Comparison of ENCODE assay signal across 20 cellular contexts in genomic region chr16:1968146-1968953, GRCh38. TPM values are rescaled to one million over a fixed set of nuclear protein-coding genes. Genes with fewer than 3 reads are reported as not detected.
"Had no signal": no experiment of that assay in that cellular context is flagged by ENCODE, and none has a peak within 500 bp of the region (broad histone marks: within the 10 kb centered on the region; RNA-seq: fewer than 3 reads in every experiment).

No MANE protein-coding gene starts in this region.

- H3K9me3 Mint-ChIP-seq: brain; mesothelial cell of epicardium; natural killer cell treated with Interleukin-12 subunit alpha and Interleukin-12 subunit beta and Interleukin-15 and Interleukin-18, amount 100 ng/mL, for 72 hours had no signal

- ATAC-seq: heart left ventricle; left lobe of liver; natural killer cell treated with Interleukin-12 subunit alpha and Interleukin-12 subunit beta and Interleukin-15 and Interleukin-18, amount 100 ng/mL, for 72 hours; right cardiac atrium had no signal

- H3K27me3 Mint-ChIP-seq: natural killer cell treated with Interleukin-12 subunit alpha and Interleukin-12 subunit beta and Interleukin-15 and Interleukin-18, amount 100 ng/mL, for 72 hours had no signal

- DNase-seq: activated CD4-positive, alpha-beta T cell treated with anti-CD3 and anti-CD28 coated beads for 1 hour; activated CD4-positive, alpha-beta T cell treated with anti-CD3 and anti-CD28 coated beads, Interleukin-2, amount 50 U/mL, for 48 hours; activated naive CD4-positive, alpha-beta T cell; activated T-cell treated with anti-CD3 and anti-CD28 coated beads for 4 hours; cerebellar nuclear complex; effector CD4-positive, alpha-beta T cell; heart left ventricle; kidney; right cardiac atrium; stimulated activated CD4-positive, alpha-beta T cell treated with anti-CD3 and anti-CD28 coated beads, Interleukin-15, amount 100 ng/mL, for 24 hours; stimulated activated CD4-positive, alpha-beta T cell treated with anti-CD3 and anti-CD28 coated beads, Interleukin-4, amount 100 ng/mL, for 1 hour; stomach; WERI-Rb-1 had no signal

- H3K27ac Mint-ChIP-seq: brain, mesothelial cell of epicardium had no signal

RNA-seq across cellular contexts. Expression of gene RNF151, which starts 1.7 kb away (rescaled TPM):
- total RNA-seq: frontal cortex; heart left ventricle; kidney; left lobe of liver; lung microvascular endothelial cell; mesothelial cell of epicardium; natural killer cell treated with Interleukin-12 subunit alpha and Interleukin-12 subunit beta and Interleukin-15 and Interleukin-18, amount 100 ng/mL, for 72 hours; right cardiac atrium; stomach; temporal lobe had no signal

RNA-seq across cellular contexts. Expression of gene NOXO1, which starts 12.9 kb away (rescaled TPM):
- total RNA-seq: heart left ventricle; natural killer cell treated with Interleukin-12 subunit alpha and Interleukin-12 subunit beta and Interleukin-15 and Interleukin-18, amount 100 ng/mL, for 72 hours; right cardiac atrium had no signal
